ENCODE assay signal across 8 cellular contexts in genomic region chr1:35718492-35719336, GRCh38.
DNase-seq lines count a peak whose midpoint lies in the region; ATAC-seq lines count a peak whose summit lies in the region.

TSS of gene C1orf216 (minus strand) at chr1:35718884. CDS start at chr1:35716321, 2,563 bp downstream.

- ATAC-seq in GM21737 (IDR thresholded peaks at IDR 0.05; ENCODE audit: unreplicated experiment) (peak; percentile 46), GM21367 (IDR thresholded peaks at IDR 0.05; ENCODE audit: unreplicated experiment) (no peak)
- peak; percentile 81 to 89 for ATAC-seq in activated CD4-positive, CD25-positive, alpha-beta regulatory T cell treated with anti-CD3 and anti-CD28 coated beads, Interleukin-2, amount 50 U/mL, for 24 hours

- peak within 1 kb of the TSS; percentile 63 for H3K27ac ChIP-seq in caudate nucleus (ENCODE audit: low read depth, low read length)

- peak; percentile 15 for DNase-seq in DMS53 treated with DMSO at 0.1 percent for 48 hours (lab: John Stamatoyannopoulos, UW; ENCODE audit: unreplicated experiment)
- DNase-seq in NCI-H1105 treated with DMSO at 0.1 percent for 48 hours (lab: John Stamatoyannopoulos, UW) = peak; percentile 61
- DNase-seq in caudate nucleus (lab: John Stamatoyannopoulos, UW) = peak in 53 of 61 donors; percentile 22 to 82 (median 58)
- peak; percentile 87 for DNase-seq in iris pigment epithelial cell (ENCODE audit: low read depth)
- DNase-seq in stimulated activated CD4-positive, alpha-beta T cell treated with anti-CD3 and anti-CD28 coated beads, Interleukin-12 subunit alpha, Interleukin-12 subunit beta, amount 100 ng/mL, for 48 hours (ENCODE audit: low read depth in 2 of 3, low spot score in 1 of 3) = peak; percentile 58 to 75 (median 70)

Comparison
In these comparisons a context has a peak if more than half of its experiments do, and no peak if none do; other contexts are left out.
1. DNase-seq: peak in every context shown above with its lines; median percentile 87 in iris pigment epithelial cell; 70 in stimulated activated CD4-positive, alpha-beta T cell treated with anti-CD3 and anti-CD28 coated beads, Interleukin-12 subunit alpha, Interleukin-12 subunit beta, amount 100 ng/mL, for 48 hours; 61 in NCI-H1105 treated with DMSO at 0.1 percent for 48 hours; 58 in caudate nucleus; 15 in DMS53 treated with DMSO at 0.1 percent for 48 hours.